Comparison of ENCODE assay signal across 9 cellular contexts in the genomic region with DNA sequence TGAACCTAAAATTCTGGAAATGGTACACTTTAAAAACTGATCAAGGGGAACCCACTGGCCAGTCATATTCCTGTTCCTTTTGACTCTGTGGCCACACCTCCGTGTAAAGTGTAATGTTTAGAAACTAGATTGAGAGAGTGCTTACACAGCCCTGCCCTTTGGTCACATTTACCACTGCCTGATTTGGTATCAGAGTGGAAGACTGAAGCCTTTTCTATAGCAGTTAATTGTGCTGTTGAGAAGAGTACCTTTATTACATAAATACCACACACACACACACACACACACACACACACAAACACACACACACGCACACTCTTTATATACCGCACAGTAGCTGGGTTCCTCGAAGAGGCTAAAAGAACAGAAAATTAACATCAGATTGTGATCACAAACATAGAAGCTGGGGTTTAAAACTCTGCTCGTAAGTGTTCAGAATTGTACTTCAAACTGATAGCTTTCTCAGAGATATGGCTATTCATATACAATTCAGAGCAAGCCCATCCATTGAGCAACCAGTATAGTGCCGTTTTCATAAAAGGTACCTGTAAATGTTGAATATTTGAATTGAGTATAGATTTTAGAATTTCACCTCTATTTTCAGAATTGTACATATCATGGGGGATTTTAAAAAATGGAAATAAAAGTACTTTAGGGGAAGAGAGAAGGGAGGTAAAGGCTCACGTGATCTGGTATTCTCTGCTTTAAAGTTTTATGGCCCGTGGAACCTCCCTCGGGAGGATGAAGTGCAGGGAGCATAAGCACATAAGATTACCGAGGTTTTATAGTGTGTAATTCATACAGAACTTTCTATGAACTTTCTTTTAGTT. TPM values are rescaled to one million over a fixed set of nuclear protein-coding genes. Genes with fewer than 3 reads are reported as not detected.
DNase-seq lines count a peak whose midpoint lies in the region; ATAC-seq and TF ChIP-seq lines count a peak whose summit lies in the region.
"Had no signal": no experiment of that assay in that cellular context is flagged by ENCODE, and none has a peak within 500 bp of the region (broad histone marks: within the 10 kb centered on the region; RNA-seq: fewer than 3 reads in every experiment).

No MANE protein-coding gene starts in this region.

- ATAC-seq in HG03108 (IDR thresholded peaks at IDR 0.05; ENCODE audit: unreplicated experiment) (peak; percentile 81), body of pancreas (peak; percentile 53), HG03039 (IDR thresholded peaks at IDR 0.05; ENCODE audit: unreplicated experiment) (no peak), GM21576 (IDR thresholded peaks at IDR 0.05; ENCODE audit: unreplicated experiment) (no peak)
- peak; percentile 93 to 97 for ATAC-seq in stimulated activated naive B cell treated with anti-CD40 and anti-IgM and Interleukin-4, amounts not matched to agents 10 μg/mL and 1 μg/mL and 100 μg/mL, for 72 hours (replicated peaks)

- H3K9me3 Mint-ChIP-seq in stimulated activated naive B cell treated with anti-CD40 and anti-IgM and Interleukin-4, amounts not matched to agents 10 μg/mL and 1 μg/mL and 100 μg/mL, for 72 hours: no peaks in the 10 kb centered on the region
- H3K9me3 Mint-ChIP-seq: activated naive CD8-positive, alpha-beta T cell treated with anti-CD3 and anti-CD28 coated beads, Interleukin-2, amount 10 ng/mL, durations not matched to agents 7 days and 5 days had no signal

- intact Hi-C loops in body of pancreas (cut with DNase I): no loop called here

- peak overlapping the region; percentile 20 for H3K27ac Mint-ChIP-seq in stimulated activated naive B cell treated with anti-CD40 and anti-IgM and Interleukin-4, amounts not matched to agents 10 μg/mL and 1 μg/mL and 100 μg/mL, for 72 hours
- H3K27ac Mint-ChIP-seq: activated naive CD8-positive, alpha-beta T cell treated with anti-CD3 and anti-CD28 coated beads, Interleukin-2, amount 10 ng/mL, durations not matched to agents 7 days and 5 days had no signal

- H3K27me3 ChIP-seq in body of pancreas: no peaks in the 10 kb centered on the region

- TF ChIP-seq CTCF in body of pancreas (IDR thresholded peaks at IDR 0.05): no peak

- H3K4me3 ChIP-seq in body of pancreas: no peak overlapping the region

- peaks cover 26 to 44% of the 10 kb centered on the region in 2 donors for H3K4me1 Mint-ChIP-seq in stimulated activated naive B cell treated with anti-CD40 and anti-IgM and Interleukin-4, amounts not matched to agents 10 μg/mL and 1 μg/mL and 100 μg/mL, for 72 hours

- H3K36me3 Mint-ChIP-seq in stimulated activated naive B cell treated with anti-CD40 and anti-IgM and Interleukin-4, amounts not matched to agents 10 μg/mL and 1 μg/mL and 100 μg/mL, for 72 hours: peaks cover 5 to 18% of the 10 kb centered on the region in 2 donors

- H3K4me3 Mint-ChIP-seq in stimulated activated naive B cell treated with anti-CD40 and anti-IgM and Interleukin-4, amounts not matched to agents 10 μg/mL and 1 μg/mL and 100 μg/mL, for 72 hours: no peak overlapping the region
- H3K4me3 Mint-ChIP-seq: activated naive CD8-positive, alpha-beta T cell treated with anti-CD3 and anti-CD28 coated beads, Interleukin-2, amount 10 ng/mL, durations not matched to agents 7 days and 5 days had no signal

- peak; percentile 10 for DNase-seq in NCI-H2029 (lab: John Stamatoyannopoulos, UW)
- no peak for DNase-seq in NCI-H2029 treated with DMSO at 0.1 percent for 48 hours (lab: John Stamatoyannopoulos, UW)
- DNase-seq in body of pancreas: peak in 3 of 4 donors; percentile 25 to 49 (median 49)
- DNase-seq in stimulated activated naive B cell treated with anti-CD40 and anti-IgM and Interleukin-4, amounts not matched to agents 10 μg/mL and 1 μg/mL and 100 μg/mL, for 72 hours: peak; percentile 2
- DNase-seq in NCI-H774 (lab: John Stamatoyannopoulos, UW): no peak
- DNase-seq: activated naive CD8-positive, alpha-beta T cell treated with anti-CD3 and anti-CD28 coated beads, Interleukin-2, amount 10 ng/mL, durations not matched to agents 7 days and 5 days had no signal

- H3K27ac ChIP-seq in body of pancreas: peak overlapping the region in 3 of 4 donors; percentile 34 to 81 (median 57)

- no peaks in the 10 kb centered on the region for H3K27me3 Mint-ChIP-seq in stimulated activated naive B cell treated with anti-CD40 and anti-IgM and Interleukin-4, amounts not matched to agents 10 μg/mL and 1 μg/mL and 100 μg/mL, for 72 hours
- H3K27me3 Mint-ChIP-seq: activated naive CD8-positive, alpha-beta T cell treated with anti-CD3 and anti-CD28 coated beads, Interleukin-2, amount 10 ng/mL, durations not matched to agents 7 days and 5 days had no signal

- no peaks in the 10 kb centered on the region for H3K9me3 ChIP-seq in body of pancreas

- H3K4me1 ChIP-seq in body of pancreas: peaks cover 82% of the 10 kb centered on the region

- no peaks in the 10 kb centered on the region for H3K36me3 ChIP-seq in body of pancreas (replicated peaks in 1 of 2; ENCODE audit: insufficient read depth in 1 of 2, low read depth in 2 of 2)

- no peak for TF ChIP-seq POLR2A in body of pancreas (IDR thresholded peaks at IDR 0.05)

- 35 to 40% methylated on average over 10 of the region's 10 CpGs for WGBS in body of pancreas, 2 donors

RNA-seq across cellular contexts. Expression of a gene that starts 37.5 kb away (rescaled TPM):
- total RNA-seq in body of pancreas: 10 to 100 TPM; 36.3 to 59.7 TPM

Comparison
In these comparisons a context has a peak if more than half of its experiments do, and no peak if none do; other contexts are left out.
1. DNase-seq: peak in NCI-H2029 (single experiment), body of pancreas (3 of 4) and stimulated activated naive B cell treated with anti-CD40 and anti-IgM and Interleukin-4, amounts not matched to agents 10 μg/mL and 1 μg/mL and 100 μg/mL, for 72 hours (single experiment); none in NCI-H2029 treated with DMSO at 0.1 percent for 48 hours (single experiment) and NCI-H774 (single experiment).
2. ATAC-seq: peak in HG03108 (single experiment), body of pancreas (single experiment) and stimulated activated naive B cell treated with anti-CD40 and anti-IgM and Interleukin-4, amounts not matched to agents 10 μg/mL and 1 μg/mL and 100 μg/mL, for 72 hours (2 of 2); none in HG03039 (single experiment) and GM21576 (single experiment).